8 cellular contexts compared by ENCODE assay signal in genomic region chr2:239396881-239397681, GRCh38. TPM values are rescaled to one million over a fixed set of nuclear protein-coding genes. Genes with fewer than 3 reads are reported as not detected.
DNase-seq lines count a peak whose midpoint lies in the region; TF ChIP-seq lines count a peak whose summit lies in the region.

No MANE protein-coding gene starts in this region.

- BruUV-seq in MCF 10A (replicated peaks; lab: Mats Ljungman, UMichigan), result no TSS peak

- H3K36me3 ChIP-seq in breast epithelium (no peaks in the 10 kb centered on the region), left ventricle myocardium inferior (no peaks in the 10 kb centered on the region), testis (ENCODE audit: low read depth, missing control alignments) (no peaks in the 10 kb centered on the region)

- TF ChIP-seq CTCF in breast epithelium (IDR thresholded peaks at IDR 0.05) (peak in 2 of 3 donors; percentile 22 to 27), MCF 10A (IDR thresholded peaks at IDR 0.05; ENCODE audit: unreplicated experiment) (no peak), left ventricle myocardium inferior (IDR thresholded peaks at IDR 0.05; ENCODE audit: borderline replicate concordance) (peak; percentile 37), testis (IDR thresholded peaks at IDR 0.05) (no peak)

- H3K27me3 Mint-ChIP-seq in MCF 10A (ENCODE audit: insufficient read depth, unreplicated experiment), result no peaks in the 10 kb centered on the region

- no peaks in the 10 kb centered on the region for H3K9me3 Mint-ChIP-seq in MCF 10A (ENCODE audit: unreplicated experiment)

- H3K27me3 ChIP-seq in breast epithelium, result no peaks in the 10 kb centered on the region
- no peaks in the 10 kb centered on the region for H3K27me3 ChIP-seq in left ventricle myocardium inferior (ENCODE audit: low read depth)
- H3K27me3 ChIP-seq in testis, result no peaks in the 10 kb centered on the region

- H3K4me3 ChIP-seq in breast epithelium (no peak overlapping the region), left ventricle myocardium inferior (peak overlapping the region; percentile 1), testis (no peak overlapping the region)

- WGBS in testis, 2 donors, result 50 to 55% methylated on average over 19 of the region's 19 CpGs

- peaks cover 17% of the 10 kb centered on the region for H3K4me1 Mint-ChIP-seq in MCF 10A (ENCODE audit: insufficient read depth, unreplicated experiment)

- DNase-seq in breast epithelium (ENCODE audit: low spot score in 2 of 2), result peak in 1 of 2 donors; percentile 57
- no peak for DNase-seq in MCF 10A (ENCODE audit: unreplicated experiment)
- peak; percentile 51 for DNase-seq in activated CD4-positive, alpha-beta T cell treated with anti-CD3 and anti-CD28 coated beads, Interleukin-2, amount 50 U/mL, for 1 hour
- DNase-seq in left ventricle myocardium inferior, result no peak
- DNase-seq in testis, result peak; percentile 84
- no peak for DNase-seq in NCI-H446 (lab: John Stamatoyannopoulos, UW)
- no peak for DNase-seq in ecto neural progenitor cell (ENCODE audit: low spot score)
- no peak for DNase-seq in SKM-1 treated with dmso at 0.1 percent for 144 hours (lab: John Stamatoyannopoulos, UW; ENCODE audit: unreplicated experiment)

- TF ChIP-seq POLR2A in breast epithelium (IDR thresholded peaks at IDR 0.05) (no peak), testis (IDR thresholded peaks at IDR 0.05) (no peak)

- POLR2A ChIA-PET in MCF 10A (lab: Yijun Ruan, JAX), result no interaction called here

- intact Hi-C loops in breast epithelium (cut with DNase I; ENCODE audit: low total_unique reads) (no loop called here), MCF 10A (cut with micrococcal nuclease) (loop anchor here (5.0 kb wide), 1 partner anchor 595 kb away; no protein-coding TSS in a partner anchor), left ventricle myocardium inferior (cut with micrococcal nuclease) (loop anchor here (10.0 kb wide), 1 partner anchor 72 kb away; no protein-coding TSS in a partner anchor), testis (cut with DNase I; ENCODE audit: low total_unique reads) (no loop called here)

- H3K4me3 Mint-ChIP-seq in MCF 10A (ENCODE audit: unreplicated experiment), result no peak overlapping the region

- H3K27ac Mint-ChIP-seq in MCF 10A (ENCODE audit: low read depth, unreplicated experiment), result no peak overlapping the region

- peaks cover 8 to 13% of the 10 kb centered on the region in 2 donors for H3K4me1 ChIP-seq in breast epithelium
- H3K4me1 ChIP-seq in left ventricle myocardium inferior, result peaks cover 84% of the 10 kb centered on the region
- peaks cover 18% of the 10 kb centered on the region for H3K4me1 ChIP-seq in testis

- peaks cover 22% of the 10 kb centered on the region for H3K36me3 Mint-ChIP-seq in MCF 10A (ENCODE audit: insufficient read depth, unreplicated experiment)

- no peaks in the 10 kb centered on the region for H3K9me3 ChIP-seq in breast epithelium
- H3K9me3 ChIP-seq in left ventricle myocardium inferior (replicated peaks), result no peaks in the 10 kb centered on the region
- H3K9me3 ChIP-seq in testis, result no peaks in the 10 kb centered on the region

- no peak overlapping the region for H3K27ac ChIP-seq in breast epithelium
- H3K27ac ChIP-seq in left ventricle myocardium inferior (replicated peaks), result peak overlapping the region; percentile 100
- H3K27ac ChIP-seq in testis, result no peak overlapping the region

- CTCF ChIA-PET in MCF 10A (lab: Yijun Ruan, JAX), result interaction anchor here (0.6 to 1.1 kb wide), 4 partner anchors 119 to 263 kb away, joined by 3 read pairs; no protein-coding TSS in a partner anchor

RNA-seq across cellular contexts. Expression of gene HDAC4, which starts 3.7 kb away (rescaled TPM):
- total RNA-seq in breast epithelium, result 10 to 100 TPM; 20.3 to 36.0 (median 32.8) TPM
- total RNA-seq in MCF 10A (2022), result 21.8 and 23.8 TPM in 2 replicates
- total RNA-seq in left ventricle myocardium inferior, result 23.9 TPM
- 10 to 100 TPM; 58.7 to 67.5 TPM for total RNA-seq in testis
- 29.0 TPM for polyA plus RNA-seq in testis (ENCODE audit: insufficient read depth, low read depth, low replicate concordance)

Comparison
In these comparisons a context has a peak if more than half of its experiments do, and no peak if none do; other contexts are left out.
1. CTCF ChIP-seq: peak in breast epithelium (2 of 3) and left ventricle myocardium inferior (single experiment); none in MCF 10A (single experiment) and testis (0 of 3).
2. intact Hi-C loops: an anchor here in MCF 10A (5.0 kb wide) and left ventricle myocardium inferior (10.0 kb wide); none called in breast epithelium and testis.
3. DNase-seq: peak in activated CD4-positive, alpha-beta T cell treated with anti-CD3 and anti-CD28 coated beads, Interleukin-2, amount 50 U/mL, for 1 hour (single experiment) and testis (single experiment); none in MCF 10A (single experiment), left ventricle myocardium inferior (single experiment), NCI-H446 (0 of 2), ecto neural progenitor cell (single experiment) and SKM-1 treated with dmso at 0.1 percent for 144 hours (single experiment).